ENCODE assay signal across 38 cellular contexts in the genomic region with DNA sequence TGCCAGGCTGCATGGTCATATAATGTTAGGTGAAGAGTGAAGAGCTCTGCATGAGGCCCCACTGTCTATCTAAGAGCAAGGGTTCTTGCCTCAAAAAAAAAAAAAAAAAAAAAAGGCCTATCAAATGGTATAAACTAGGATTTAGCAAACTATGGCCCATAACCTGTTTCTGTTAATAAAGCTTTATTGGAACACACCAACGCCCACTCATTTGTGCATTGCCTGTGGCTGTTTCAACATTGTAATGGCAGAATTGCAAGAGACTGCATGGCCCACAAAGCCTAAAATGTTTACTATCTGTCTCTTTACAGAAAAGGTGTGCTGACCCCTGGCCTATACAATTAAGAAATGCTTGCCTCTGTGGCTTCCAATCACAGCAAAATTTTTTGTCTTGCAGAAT. TPM values are rescaled to one million over a fixed set of nuclear protein-coding genes. Genes with fewer than 3 reads are reported as not detected.
"Had no signal": no experiment of that assay in that cellular context is flagged by ENCODE, and none has a peak within 500 bp of the region (broad histone marks: within the 10 kb centered on the region; RNA-seq: fewer than 3 reads in every experiment).

No MANE protein-coding gene starts in this region.

- H3K27me3 ChIP-seq: ascending aorta, cardiac muscle cell had no signal

- H3K4me1 Mint-ChIP-seq: activated B cell treated with CpG ODN at 0.5 μM for 24 hours; activated CD4-positive, alpha-beta memory T cell treated with anti-CD3 and anti-CD28 coated beads, Interleukin-2, amount 10 ng/mL, durations not matched to agents 7 days and 5 days; activated CD4-positive, alpha-beta T cell treated with anti-CD3 and anti-CD28 coated beads for 36 hours; activated CD4-positive, alpha-beta T cell treated with anti-CD3 and anti-CD28 coated beads, Interleukin-2, amount 10 ng/mL, durations not matched to agents 7 days and 5 days; activated CD8-positive, alpha-beta memory T cell treated with anti-CD3 and anti-CD28 coated beads, Interleukin-2, amount 10 ng/mL, durations not matched to agents 7 days and 5 days; activated naive CD4-positive, alpha-beta T cell treated with anti-CD3 and anti-CD28 coated beads, Interleukin-2, amount 10 ng/mL, durations not matched to agents 7 days and 5 days; activated naive CD4-positive, alpha-beta T cell treated with anti-CD3 and anti-CD28 coated beads, Interleukin-2, amount 50 U/mL, for 24 hours; activated naive CD8-positive, alpha-beta T cell treated with anti-CD3 and anti-CD28 coated beads, Interleukin-2, amount 10 ng/mL, durations not matched to agents 7 days and 5 days; activated naive CD8-positive, alpha-beta T cell treated with anti-CD3 and anti-CD28 coated beads, Interleukin-2, amount 50 U/mL, for 24 hours; central memory CD8-positive, alpha-beta T cell had no signal

- H3K27ac ChIP-seq: ascending aorta, cardiac muscle cell, VCaP had no signal

- H3K9me3 Mint-ChIP-seq: activated B cell treated with CpG ODN at 0.5 μM for 24 hours; activated CD4-positive, alpha-beta T cell treated with anti-CD3 and anti-CD28 coated beads, Interleukin-2, amount 10 ng/mL, durations not matched to agents 7 days and 5 days; activated naive CD4-positive, alpha-beta T cell treated with anti-CD3 and anti-CD28 coated beads, Interleukin-2, amount 10 ng/mL, durations not matched to agents 7 days and 5 days; activated naive CD4-positive, alpha-beta T cell treated with anti-CD3 and anti-CD28 coated beads, Interleukin-2, amount 50 U/mL, for 24 hours; activated naive CD8-positive, alpha-beta T cell treated with anti-CD3 and anti-CD28 coated beads, Interleukin-2, amount 10 ng/mL, durations not matched to agents 7 days and 5 days; activated naive CD8-positive, alpha-beta T cell treated with anti-CD3 and anti-CD28 coated beads, Interleukin-2, amount 50 U/mL, for 24 hours; activated T-cell treated with anti-CD3 and anti-CD28 coated beads, Interleukin-2, amount 50 U/mL, for 24 hours; activated T-helper 2 cell treated with anti-CD3 and anti-CD28 coated beads, Interferon-gamma antibody, Interleukin-2, Interleukin-4, amounts not matched to agents 10 μg/mL and 5 μg/mL and 100 μg/mL, durations not matched to agents 14 hours and 24 hours and 36 hours; central memory CD8-positive, alpha-beta T cell; T-helper 1 cell treated with Interleukin-12 subunit alpha and Interleukin-12 subunit beta and Interleukin-4 antibody, amounts not matched to agents 30 μg/mL and 1 μg/mL, for 36 hours; T-helper 2 cell treated with Interferon-gamma antibody and Interleukin-4, amounts not matched to agents 5 μg/mL and 100 μg/mL, for 36 hours had no signal

- H3K4me3 ChIP-seq: ascending aorta, cardiac muscle cell had no signal

- H3K27me3 Mint-ChIP-seq: activated B cell treated with CpG ODN at 0.5 μM for 24 hours; activated CD4-positive, alpha-beta T cell treated with anti-CD3 and anti-CD28 coated beads for 36 hours; activated CD4-positive, alpha-beta T cell treated with anti-CD3 and anti-CD28 coated beads, Interleukin-2, amount 10 ng/mL, durations not matched to agents 7 days and 5 days; activated naive CD4-positive, alpha-beta T cell treated with anti-CD3 and anti-CD28 coated beads, Interleukin-2, amount 50 U/mL, for 24 hours; activated naive CD8-positive, alpha-beta T cell; activated naive CD8-positive, alpha-beta T cell treated with anti-CD3 and anti-CD28 coated beads, Interleukin-2, amount 10 ng/mL, durations not matched to agents 7 days and 5 days; activated naive CD8-positive, alpha-beta T cell treated with anti-CD3 and anti-CD28 coated beads, Interleukin-2, amount 50 U/mL, for 24 hours; activated T-cell treated with anti-CD3 and anti-CD28 coated beads, Interleukin-2, amount 50 U/mL, for 24 hours; brain had no signal

- H3K4me1 ChIP-seq: ascending aorta had no signal

- H3K36me3 ChIP-seq: ascending aorta, cardiac muscle cell had no signal

- H3K27ac Mint-ChIP-seq: activated B cell treated with CpG ODN at 0.5 μM for 24 hours; activated CD4-positive, alpha-beta memory T cell treated with anti-CD3 and anti-CD28 coated beads, Interleukin-2, amount 10 ng/mL, durations not matched to agents 7 days and 5 days; activated CD4-positive, alpha-beta T cell treated with anti-CD3 and anti-CD28 coated beads for 36 hours; activated CD4-positive, alpha-beta T cell treated with anti-CD3 and anti-CD28 coated beads, Interleukin-2, amount 10 ng/mL, durations not matched to agents 7 days and 5 days; activated CD8-positive, alpha-beta memory T cell treated with anti-CD3 and anti-CD28 coated beads, Interleukin-2, amount 10 ng/mL, durations not matched to agents 7 days and 5 days; activated CD8-positive, alpha-beta T cell treated with anti-CD3 and anti-CD28 coated beads, Interleukin-2, amount 10 ng/mL, durations not matched to agents 7 days and 5 days; activated naive CD4-positive, alpha-beta T cell treated with anti-CD3 and anti-CD28 coated beads, Interleukin-2, amount 10 ng/mL, durations not matched to agents 7 days and 5 days; activated naive CD4-positive, alpha-beta T cell treated with anti-CD3 and anti-CD28 coated beads, Interleukin-2, amount 50 U/mL, for 24 hours; activated naive CD8-positive, alpha-beta T cell; activated naive CD8-positive, alpha-beta T cell treated with anti-CD3 and anti-CD28 coated beads, Interleukin-2, amount 10 ng/mL, durations not matched to agents 7 days and 5 days; activated naive CD8-positive, alpha-beta T cell treated with anti-CD3 and anti-CD28 coated beads, Interleukin-2, amount 50 U/mL, for 24 hours; activated T-cell treated with anti-CD3 and anti-CD28 coated beads, Interleukin-2, amount 50 U/mL, for 24 hours; activated T-helper 2 cell treated with anti-CD3 and anti-CD28 coated beads, Interferon-gamma antibody, Interleukin-2, Interleukin-4, amounts not matched to agents 10 μg/mL and 5 μg/mL and 100 μg/mL, durations not matched to agents 14 hours and 24 hours and 36 hours; brain; T-helper 1 cell treated with Interleukin-12 subunit alpha and Interleukin-12 subunit beta and Interleukin-4 antibody, amounts not matched to agents 30 μg/mL and 1 μg/mL, for 36 hours; T-helper 2 cell treated with Interferon-gamma antibody and Interleukin-4, amounts not matched to agents 5 μg/mL and 100 μg/mL, for 36 hours had no signal

- DNase-seq: activated B cell treated with CpG ODN at 0.5 μM for 24 hours; activated CD4-positive, alpha-beta memory T cell treated with anti-CD3 and anti-CD28 coated beads, Interleukin-2, amount 10 ng/mL, durations not matched to agents 7 days and 5 days; activated CD4-positive, alpha-beta T cell treated with anti-CD3 and anti-CD28 coated beads for 36 hours; activated CD4-positive, alpha-beta T cell treated with anti-CD3 and anti-CD28 coated beads for 48 hours; activated CD4-positive, alpha-beta T cell treated with anti-CD3 and anti-CD28 coated beads, Interleukin-2, amount 10 ng/mL, durations not matched to agents 7 days and 5 days; activated CD4-positive, alpha-beta T cell treated with anti-CD3 and anti-CD28 coated beads, Interleukin-2, amount 50 U/mL, for 48 hours; activated CD4-positive, CD25-positive, alpha-beta regulatory T cell treated with anti-CD3 and anti-CD28 coated beads, Interleukin-2, amount 50 U/mL, for 72 hours; activated CD8-positive, alpha-beta memory T cell treated with anti-CD3 and anti-CD28 coated beads for 24 hours; activated CD8-positive, alpha-beta memory T cell treated with anti-CD3 and anti-CD28 coated beads, Interleukin-2, amount 10 ng/mL, durations not matched to agents 7 days and 5 days; activated CD8-positive, alpha-beta memory T cell treated with anti-CD3 and anti-CD28 coated beads, Interleukin-2, amount 50 U/mL, for 48 hours; activated CD8-positive, alpha-beta T cell treated with anti-CD3 and anti-CD28 coated beads, Interleukin-2, amount 10 ng/mL, durations not matched to agents 7 days and 5 days; activated effector memory CD4-positive, alpha-beta T cell treated with Interleukin-2 at 50 U/mL for 16 hours; activated gamma-delta T cell; activated naive CD4-positive, alpha-beta T cell treated with anti-CD3 and anti-CD28 coated beads, Interleukin-2, amount 10 ng/mL, durations not matched to agents 7 days and 5 days; activated naive CD4-positive, alpha-beta T cell treated with Interleukin-2 at 50 U/mL for 16 hours; activated naive CD8-positive, alpha-beta T cell treated with anti-CD3 and anti-CD28 coated beads, Interleukin-2, amount 10 ng/mL, durations not matched to agents 7 days and 5 days; activated naive CD8-positive, alpha-beta T cell treated with anti-CD3 and anti-CD28 coated beads, Interleukin-2, amount 50 U/mL, for 24 hours; activated T-cell treated with anti-CD3 and anti-CD28 coated beads, Interleukin-2, amount 50 U/mL, for 24 hours; activated T-cell treated with anti-CD3 and anti-CD28 coated beads, Interleukin-2, amount 50 U/mL, for 48 hours; amygdala; anterior cingulate cortex; caudate nucleus; cerebellar nuclear complex; T-helper 2 cell; T-helper 9 cell had no signal

- ATAC-seq: activated CD4-positive, alpha-beta T cell treated with anti-CD3 and anti-CD28 coated beads for 36 hours; activated CD8-positive, alpha-beta memory T cell treated with anti-CD3 and anti-CD28 coated beads, Interleukin-2, amount 10 ng/mL, durations not matched to agents 7 days and 5 days; activated CD8-positive, alpha-beta T cell treated with anti-CD3 and anti-CD28 coated beads, Interleukin-2, amount 10 ng/mL, durations not matched to agents 7 days and 5 days; activated naive CD8-positive, alpha-beta T cell treated with anti-CD3 and anti-CD28 coated beads, Interleukin-2, amount 50 U/mL, for 24 hours had no signal

- FAIRE-seq: bronchial epithelial cell, TTC549 had no signal

- H3K9me3 ChIP-seq: ascending aorta had no signal

- H3K36me3 Mint-ChIP-seq: activated CD8-positive, alpha-beta memory T cell treated with anti-CD3 and anti-CD28 coated beads, Interleukin-2, amount 10 ng/mL, durations not matched to agents 7 days and 5 days; activated naive CD4-positive, alpha-beta T cell treated with anti-CD3 and anti-CD28 coated beads, Interleukin-2, amount 10 ng/mL, durations not matched to agents 7 days and 5 days; activated naive CD4-positive, alpha-beta T cell treated with anti-CD3 and anti-CD28 coated beads, Interleukin-2, amount 50 U/mL, for 24 hours; activated naive CD8-positive, alpha-beta T cell; activated naive CD8-positive, alpha-beta T cell treated with anti-CD3 and anti-CD28 coated beads, Interleukin-2, amount 10 ng/mL, durations not matched to agents 7 days and 5 days; brain had no signal

- H3K4me3 Mint-ChIP-seq: activated B cell treated with CpG ODN at 0.5 μM for 24 hours; activated CD4-positive, alpha-beta memory T cell treated with anti-CD3 and anti-CD28 coated beads, Interleukin-2, amount 10 ng/mL, durations not matched to agents 7 days and 5 days; activated CD4-positive, alpha-beta T cell treated with anti-CD3 and anti-CD28 coated beads for 36 hours; activated CD4-positive, alpha-beta T cell treated with anti-CD3 and anti-CD28 coated beads, Interleukin-2, amount 10 ng/mL, durations not matched to agents 7 days and 5 days; activated CD8-positive, alpha-beta memory T cell treated with anti-CD3 and anti-CD28 coated beads, Interleukin-2, amount 10 ng/mL, durations not matched to agents 7 days and 5 days; activated CD8-positive, alpha-beta T cell treated with anti-CD3 and anti-CD28 coated beads, Interleukin-2, amount 10 ng/mL, durations not matched to agents 7 days and 5 days; activated naive CD4-positive, alpha-beta T cell treated with anti-CD3 and anti-CD28 coated beads, Interleukin-2, amount 10 ng/mL, durations not matched to agents 7 days and 5 days; activated naive CD4-positive, alpha-beta T cell treated with anti-CD3 and anti-CD28 coated beads, Interleukin-2, amount 50 U/mL, for 24 hours; activated naive CD8-positive, alpha-beta T cell; activated naive CD8-positive, alpha-beta T cell treated with anti-CD3 and anti-CD28 coated beads, Interleukin-2, amount 10 ng/mL, durations not matched to agents 7 days and 5 days; activated naive CD8-positive, alpha-beta T cell treated with anti-CD3 and anti-CD28 coated beads, Interleukin-2, amount 50 U/mL, for 24 hours; activated T-cell treated with anti-CD3 and anti-CD28 coated beads, Interleukin-2, amount 50 U/mL, for 24 hours; brain; central memory CD8-positive, alpha-beta T cell; T-helper 1 cell treated with Interleukin-12 subunit alpha and Interleukin-12 subunit beta and Interleukin-4 antibody, amounts not matched to agents 30 μg/mL and 1 μg/mL, for 36 hours; T-helper 2 cell treated with Interferon-gamma antibody and Interleukin-4, amounts not matched to agents 5 μg/mL and 100 μg/mL, for 36 hours had no signal

RNA-seq across cellular contexts. Expression of a gene that starts 12.8 kb away (rescaled TPM):
- total RNA-seq: activated CD4-positive, alpha-beta T cell treated with anti-CD3 and anti-CD28 coated beads for 36 hours; activated CD4-positive, alpha-beta T cell treated with anti-CD3 and anti-CD28 coated beads, Interleukin-2, amount 10 ng/mL, durations not matched to agents 7 days and 5 days; activated CD8-positive, alpha-beta memory T cell treated with anti-CD3 and anti-CD28 coated beads, Interleukin-2, amount 10 ng/mL, durations not matched to agents 7 days and 5 days; activated CD8-positive, alpha-beta T cell treated with anti-CD3 and anti-CD28 coated beads, Interleukin-2, amount 10 ng/mL, durations not matched to agents 7 days and 5 days; activated naive CD8-positive, alpha-beta T cell treated with anti-CD3 and anti-CD28 coated beads, Interleukin-2, amount 10 ng/mL, durations not matched to agents 7 days and 5 days; activated T-helper 2 cell treated with anti-CD3 and anti-CD28 coated beads, Interferon-gamma antibody, Interleukin-2, Interleukin-4, amounts not matched to agents 10 μg/mL and 5 μg/mL and 100 μg/mL, durations not matched to agents 14 hours and 24 hours and 36 hours; ascending aorta; bronchial epithelial cell; cardiac muscle cell; chondrocyte had no signal
- polyA plus RNA-seq: cardiac muscle cell had no signal
